8 cellular contexts compared by ENCODE assay signal in the genomic region with DNA sequence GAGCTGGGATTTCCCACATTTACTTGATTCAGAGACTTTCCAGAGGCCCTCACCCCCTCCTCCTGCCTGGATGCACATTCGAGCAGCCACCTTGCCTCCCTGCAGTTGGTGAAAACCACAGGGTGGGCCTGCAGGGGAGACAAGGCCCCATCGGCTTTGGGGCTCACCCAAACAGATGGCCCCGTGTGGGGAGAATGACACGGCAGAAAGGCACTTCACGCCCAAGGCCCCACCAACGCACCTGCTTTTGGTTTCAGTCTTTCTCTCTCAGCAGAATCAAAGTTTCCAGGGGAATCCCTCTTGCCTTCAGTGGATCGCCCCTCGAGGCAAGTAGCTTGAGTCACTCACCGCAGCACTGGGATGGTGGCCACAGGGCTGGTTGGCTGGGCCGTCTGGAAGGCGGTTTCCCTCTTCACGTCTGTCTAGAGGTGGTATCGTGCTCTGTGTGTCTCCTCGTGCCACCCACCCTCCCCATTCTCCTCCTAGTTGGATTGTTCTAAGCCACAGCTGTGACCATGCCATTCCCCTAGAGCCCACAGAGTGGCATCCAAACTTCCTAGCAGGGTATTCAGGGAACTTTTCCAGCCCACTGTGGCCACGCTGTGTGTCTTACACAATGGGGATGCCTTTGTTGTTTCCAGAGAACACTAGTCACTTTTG. TPM values are rescaled to one million over a fixed set of nuclear protein-coding genes. Genes with fewer than 3 reads are reported as not detected.
A peak's percentile ranks its signal among the peaks of the same experiment; 100 is the strongest.
DNase-seq lines count a peak whose midpoint lies in the region; ATAC-seq and TF ChIP-seq lines count a peak whose summit lies in the region.

No MANE protein-coding gene starts in this region.

- CTCF ChIA-PET in activated B cell treated with CpG ODN at 0.5 μM for 24 hours (lab: Charles Lee): interaction anchor here (1.0 to 3.9 kb wide), 8 partner anchors 9 to 262 kb away, joined by 3 to 32 read pairs (median 4); no protein-coding TSS in a partner anchor

- H3K9me2 ChIP-seq in Karpas-422 (replicated peaks; ENCODE audit: insufficient read depth, low read length): no peaks in the 10 kb centered on the region

- no peak overlapping the region for H3K4me2 ChIP-seq in Karpas-422 (ENCODE audit: low read depth, low read length, poor library complexity, severe bottlenecking)

- peak overlapping the region; percentile 94 for H3K27ac Mint-ChIP-seq in activated B cell treated with CpG ODN at 0.5 μM for 24 hours
- H3K27ac Mint-ChIP-seq in effector memory CD8-positive, alpha-beta T cell: peak overlapping the region; percentile 79 to 88

- no peaks in the 10 kb centered on the region for H3K9me3 Mint-ChIP-seq in activated B cell treated with CpG ODN at 0.5 μM for 24 hours
- H3K9me3 Mint-ChIP-seq in effector memory CD8-positive, alpha-beta T cell: no peaks in the 10 kb centered on the region

- no peak overlapping the region for H2AFZ ChIP-seq in Karpas-422 (ENCODE audit: low read length)

- POLR2A ChIA-PET in activated B cell treated with CpG ODN at 0.5 μM for 24 hours (lab: Charles Lee): interaction anchor here (0.6 to 3.2 kb wide), 16 partner anchors 9 to 831 kb away, joined by 3 to 42 read pairs (median 10); a partner anchor contains a TSS

- peaks cover 0 to 19% of the 10 kb centered on the region in 2 donors for H3K4me1 ChIP-seq in right atrium auricular region
- no peaks in the 10 kb centered on the region; the same call in 1 of the 2 replicates for H3K4me1 ChIP-seq in Karpas-422 (ENCODE audit: low read length)

- no peaks in the 10 kb centered on the region for H3K79me2 ChIP-seq in Karpas-422 (ENCODE audit: low read length)

- no peak for TF ChIP-seq CTCF in activated B cell treated with CpG ODN at 0.5 μM for 24 hours (IDR thresholded peaks at IDR 0.05)
- no peak for TF ChIP-seq CTCF in right atrium auricular region (IDR thresholded peaks at IDR 0.05)

- peak; percentile 89 for ATAC-seq in GM18867 (IDR thresholded peaks at IDR 0.05; ENCODE audit: unreplicated experiment)
- ATAC-seq in HG02973 (IDR thresholded peaks at IDR 0.05; ENCODE audit: unreplicated experiment): peak; percentile 76
- ATAC-seq in activated B cell treated with CpG ODN at 0.5 μM for 24 hours (ENCODE audit: low read depth): peak; percentile 87
- peak; percentile 87 for ATAC-seq in effector memory CD8-positive, alpha-beta T cell (replicated peaks)

- DNase-seq in activated B cell treated with CpG ODN at 0.5 μM for 24 hours (peak; percentile 73), right atrium auricular region (ENCODE audit: low spot score) (no peak), SKM-1 treated with dmso at 0.1 percent for 144 hours (lab: John Stamatoyannopoulos, UW; ENCODE audit: unreplicated experiment) (no peak), Karpas-422 (no peak)
- peak; percentile 21 to 47 (median 27) for DNase-seq in effector memory CD8-positive, alpha-beta T cell
- peak; percentile 50 for DNase-seq in stimulated activated CD8-positive, alpha-beta memory T cell treated with anti-CD3 and anti-CD28 coated beads, Interleukin-12 subunit alpha, Interleukin-12 subunit beta, amount 100 ng/mL, for 4 hours (ENCODE audit: low read depth)

- peak overlapping the region; percentile 59 for H3K4me3 Mint-ChIP-seq in activated B cell treated with CpG ODN at 0.5 μM for 24 hours
- peak overlapping the region; percentile 60 to 66 for H3K4me3 Mint-ChIP-seq in effector memory CD8-positive, alpha-beta T cell

- H3K27me3 ChIP-seq in right atrium auricular region (no peaks in the 10 kb centered on the region), Karpas-422 (ENCODE audit: low read length) (no peaks in the 10 kb centered on the region)

- H3K36me3 ChIP-seq in right atrium auricular region (no peaks in the 10 kb centered on the region), Karpas-422 (ENCODE audit: insufficient read depth, low read length) (no peaks in the 10 kb centered on the region)

- H3K36me3 Mint-ChIP-seq in activated B cell treated with CpG ODN at 0.5 μM for 24 hours (ENCODE audit: low read depth): no peaks in the 10 kb centered on the region
- H3K36me3 Mint-ChIP-seq in effector memory CD8-positive, alpha-beta T cell (ENCODE audit: insufficient read depth): no peaks in the 10 kb centered on the region

- no peak overlapping the region for H3K4me3 ChIP-seq in right atrium auricular region
- H3K4me3 ChIP-seq in Karpas-422 (ENCODE audit: low read length): no peak overlapping the region

- H3K27ac ChIP-seq in right atrium auricular region (no peak overlapping the region), Karpas-422 (ENCODE audit: low read length) (no peak overlapping the region)

- H3K9ac ChIP-seq in Karpas-422 (ENCODE audit: low read length): no peak overlapping the region

- no peaks in the 10 kb centered on the region for H3K27me3 Mint-ChIP-seq in activated B cell treated with CpG ODN at 0.5 μM for 24 hours
- no peaks in the 10 kb centered on the region for H3K27me3 Mint-ChIP-seq in effector memory CD8-positive, alpha-beta T cell

- H3K4me1 Mint-ChIP-seq in activated B cell treated with CpG ODN at 0.5 μM for 24 hours: peaks cover 49% of the 10 kb centered on the region
- peaks cover 10% of the 10 kb centered on the region in 2 donors for H3K4me1 Mint-ChIP-seq in effector memory CD8-positive, alpha-beta T cell (ENCODE audit: low read depth in 2 of 2)

- intact Hi-C loops in activated B cell treated with CpG ODN at 0.5 μM for 24 hours (cut with micrococcal nuclease): loop anchor here (1.0 to 5.0 kb wide), 7 partner anchors 9 to 565 kb away; a partner anchor contains a TSS

- H4K20me1 ChIP-seq in Karpas-422 (ENCODE audit: insufficient read depth, low read depth, low read length): no peaks in the 10 kb centered on the region

- no peaks in the 10 kb centered on the region for H3K9me3 ChIP-seq in right atrium auricular region
- no peaks in the 10 kb centered on the region for H3K9me3 ChIP-seq in Karpas-422 (ENCODE audit: low read length)

RNA-seq across cellular contexts. Expression of a gene that starts 31.8 kb away (rescaled TPM):
- total RNA-seq in activated B cell treated with CpG ODN at 0.5 μM for 24 hours (200 and 243 TPM in 2 replicates), right atrium auricular region (10 to 100 TPM; 29.4 to 53.1 TPM)
- total RNA-seq in Karpas-422 (2014; rRNA removed; shearing (Covaris generic); ENCODE audit: low replicate concordance): 81.1 and 110 TPM in 2 replicates

RNA-seq across cellular contexts. Expression of a gene that starts 32.2 kb away (rescaled TPM):
- total RNA-seq in activated B cell treated with CpG ODN at 0.5 μM for 24 hours (51.9 and 54.4 TPM in 2 replicates), right atrium auricular region (10 to 100 TPM; 21.6 to 26.2 TPM)
- 19.9 and 24.1 TPM in 2 replicates for total RNA-seq in Karpas-422 (2014; rRNA removed; shearing (Covaris generic); ENCODE audit: low replicate concordance)

Comparison
In these comparisons a context has a peak if more than half of its experiments do, and no peak if none do; other contexts are left out.
1. DNase-seq: peak in activated B cell treated with CpG ODN at 0.5 μM for 24 hours (single experiment), effector memory CD8-positive, alpha-beta T cell (3 of 3) and stimulated activated CD8-positive, alpha-beta memory T cell treated with anti-CD3 and anti-CD28 coated beads, Interleukin-12 subunit alpha, Interleukin-12 subunit beta, amount 100 ng/mL, for 4 hours (single experiment); none in right atrium auricular region (single experiment), SKM-1 treated with dmso at 0.1 percent for 144 hours (single experiment) and Karpas-422 (single experiment).
2. Peak in every context shown above with its lines, with median percentiles within 50 percentile points of each other: ATAC-seq.